Comparison of ENCODE assay signal across 15 cellular contexts in the genomic region with DNA sequence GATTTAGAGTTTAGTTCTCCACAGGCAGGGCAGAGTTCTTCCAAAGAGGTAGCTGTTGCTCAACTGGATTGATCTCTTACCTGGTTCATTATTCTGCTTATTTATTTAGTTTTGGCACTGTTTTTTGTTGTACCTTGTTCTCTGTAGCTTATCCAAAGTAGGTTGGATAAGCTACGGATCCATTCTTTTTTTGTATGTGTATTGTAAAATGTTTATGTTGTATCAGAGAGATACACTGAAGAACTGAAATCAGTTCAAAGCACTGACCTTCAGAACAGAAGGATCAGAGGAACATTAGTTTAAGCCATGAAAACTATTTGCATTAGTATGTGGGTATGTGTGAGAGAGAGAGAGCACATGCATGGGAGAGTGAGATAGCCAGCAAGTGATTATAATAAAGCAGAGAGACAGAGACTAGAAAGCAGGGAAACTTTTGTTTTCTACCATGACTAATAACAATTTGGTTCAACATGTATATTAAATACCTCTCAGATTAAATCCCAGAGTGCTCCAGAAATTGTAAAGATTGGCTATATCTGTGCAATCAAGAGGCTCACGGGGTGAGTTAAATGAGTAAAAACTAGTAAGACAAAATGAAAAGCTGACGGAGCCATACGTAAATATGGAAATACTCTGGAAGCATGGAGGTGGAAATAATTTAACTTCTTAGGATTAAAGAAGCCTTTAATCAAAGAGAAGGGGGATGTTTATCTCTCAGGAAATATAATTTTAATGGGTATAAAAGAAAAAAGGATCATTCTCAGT. TPM values are rescaled to one million over a fixed set of nuclear protein-coding genes. Genes with fewer than 3 reads are reported as not detected.
DNase-seq lines count a peak whose midpoint lies in the region; ATAC-seq and TF ChIP-seq lines count a peak whose summit lies in the region.
"Had no signal": no experiment of that assay in that cellular context is flagged by ENCODE, and none has a peak within 500 bp of the region (broad histone marks: within the 10 kb centered on the region; RNA-seq: fewer than 3 reads in every experiment).

No MANE protein-coding gene starts in this region.

- H3K9me3 Mint-ChIP-seq in WTC11 (no peaks in the 10 kb centered on the region), memory B cell (no peaks in the 10 kb centered on the region)
- H3K9me3 Mint-ChIP-seq: neural progenitor cell had no signal

- H3K9me3 ChIP-seq in cardiac muscle cell (ENCODE audit: low read depth), result no peaks in the 10 kb centered on the region
- H3K9me3 ChIP-seq in thyroid gland, result no peaks in the 10 kb centered on the region
- H3K9me3 ChIP-seq: uterus had no signal

- H3K36me3 Mint-ChIP-seq in WTC11 (peaks cover 7% of the 10 kb centered on the region), memory B cell (peaks cover 14% of the 10 kb centered on the region)

- 81 to 82% methylated on average over 4 of the region's 4 CpGs for WGBS in thyroid gland, 2 donors

- H3K4me3 ChIP-seq in cardiac muscle cell, result no peak overlapping the region
- no peak overlapping the region for H3K4me3 ChIP-seq in thyroid gland (replicated peaks in 1 of 3)
- H3K4me3 ChIP-seq: neural progenitor cell, uterus had no signal

- H3K4me1 ChIP-seq in cardiac muscle cell (ENCODE audit: low read depth) (peaks cover 23% of the 10 kb centered on the region), thyroid gland (peaks cover 36 to 42% of the 10 kb centered on the region in 2 donors)
- H3K4me1 ChIP-seq: neural progenitor cell, uterus had no signal

- H3K4me1 Mint-ChIP-seq in WTC11 (peaks cover 31% of the 10 kb centered on the region), memory B cell (peaks cover 20% of the 10 kb centered on the region)

- H3K27me3 ChIP-seq in cardiac muscle cell (no peaks in the 10 kb centered on the region), thyroid gland (no peaks in the 10 kb centered on the region)
- H3K27me3 ChIP-seq: neural progenitor cell, uterus had no signal

- intact Hi-C loops in left cardiac atrium (cut with DNase I), result no loop called here
- intact Hi-C loops in thyroid gland (cut with DNase I), result no loop called here
- intact Hi-C loops in left colon (cut with DNase I, micrococcal nuclease), result no loop called here

- TF ChIP-seq CTCF in cardiac muscle cell (IDR thresholded peaks at IDR 0.05; ENCODE audit: low read depth, low read length) (no peak), WTC11 (IDR thresholded peaks at IDR 0.05) (no peak), thyroid gland (IDR thresholded peaks at IDR 0.05) (no peak)

- H3K36me3 ChIP-seq in cardiac muscle cell (peaks cover 1% of the 10 kb centered on the region), thyroid gland (peaks cover 0 to 4% of the 10 kb centered on the region in 2 donors)
- H3K36me3 ChIP-seq: uterus had no signal

- ATAC-seq in left cardiac atrium (no peak), WTC11 (no peak), memory B cell (ENCODE audit: low read depth) (no peak), GM18868 (IDR thresholded peaks at IDR 0.05; ENCODE audit: unreplicated experiment) (no peak), left colon (no peak), HG03571 (IDR thresholded peaks at IDR 0.05; ENCODE audit: unreplicated experiment) (no peak)

- POLR2A ChIA-PET in WTC11 (lab: Charles Lee), result interaction anchor here (0.6 kb wide), 2 partner anchors 16 to 385 kb away, joined by 3 read pairs; no protein-coding TSS in a partner anchor

- DNase-seq in cardiac muscle cell (ENCODE audit: low read depth in 1 of 2, low spot score in 1 of 2), result no peak
- DNase-seq in left cardiac atrium, result no peak
- DNase-seq in WTC11 (ENCODE audit: low spot score), result no peak
- DNase-seq in memory B cell (ENCODE audit: low spot score in 2 of 2), result no peak
- no peak for DNase-seq in thyroid gland
- DNase-seq in left colon, result no peak
- DNase-seq: DMS79 treated with DMSO at 0.1 percent for 48 hours; effector CD4-positive, alpha-beta T cell; NCI-H1436 treated with DMSO at 0.1 percent for 48 hours; NCI-H510A treated with DMSO at 0.1 percent for 48 hours; SIG-M5; uterus had no signal

- H3K27ac Mint-ChIP-seq in WTC11 (peak overlapping the region; percentile 90), memory B cell (peak overlapping the region; percentile 55)
- H3K27ac Mint-ChIP-seq: neural progenitor cell had no signal

- CTCF ChIA-PET in WTC11 (lab: Charles Lee), result interaction anchor here (1.2 to 8.3 kb wide), 2 partner anchors 91 to 120 kb away, joined by 3 to 62 read pairs; no protein-coding TSS in a partner anchor

- H3K27me3 Mint-ChIP-seq in WTC11 (ENCODE audit: low read depth) (no peaks in the 10 kb centered on the region), memory B cell (no peaks in the 10 kb centered on the region)

- H3K27ac ChIP-seq in cardiac muscle cell (peak overlapping the region; percentile 69), thyroid gland (peak overlapping the region in 2 of 3 donors; percentile 19 to 28)
- H3K27ac ChIP-seq: neural progenitor cell, uterus had no signal

- H3K4me3 Mint-ChIP-seq in WTC11, result no peak overlapping the region
- H3K4me3 Mint-ChIP-seq in memory B cell, result peak overlapping the region; percentile 43
- H3K4me3 Mint-ChIP-seq: neural progenitor cell had no signal

- no peak for TF ChIP-seq POLR2A in thyroid gland (IDR thresholded peaks at IDR 0.05)

TF ChIP-seq in WTC11, 78 proteins besides CTCF, POLR2A, EP300 and RAD21:
- TF ChIP-seq JUN (CRISPR knock-in tag; IDR thresholded peaks at IDR 0.05), result no peak
- no peak for TF ChIP-seq SMAD4 (CRISPR knock-in tag; IDR thresholded peaks at IDR 0.05)
- no peak for TF ChIP-seq TP53 (CRISPR knock-in tag; IDR thresholded peaks at IDR 0.05)
- no peak for TF ChIP-seq GTF2I (CRISPR knock-in tag; conservative IDR thresholded peaks at IDR 0.05)
- TF ChIP-seq SMAD3 (CRISPR knock-in tag; IDR thresholded peaks at IDR 0.05; ENCODE audit: borderline replicate concordance), result no peak
- TF ChIP-seq MXD4 (CRISPR knock-in tag; IDR thresholded peaks at IDR 0.05; ENCODE audit: borderline replicate concordance), result no peak
- TF ChIP-seq PRRX2 (CRISPR knock-in tag; IDR thresholded peaks at IDR 0.05), result no peak
- TF ChIP-seq, protein P1, sequence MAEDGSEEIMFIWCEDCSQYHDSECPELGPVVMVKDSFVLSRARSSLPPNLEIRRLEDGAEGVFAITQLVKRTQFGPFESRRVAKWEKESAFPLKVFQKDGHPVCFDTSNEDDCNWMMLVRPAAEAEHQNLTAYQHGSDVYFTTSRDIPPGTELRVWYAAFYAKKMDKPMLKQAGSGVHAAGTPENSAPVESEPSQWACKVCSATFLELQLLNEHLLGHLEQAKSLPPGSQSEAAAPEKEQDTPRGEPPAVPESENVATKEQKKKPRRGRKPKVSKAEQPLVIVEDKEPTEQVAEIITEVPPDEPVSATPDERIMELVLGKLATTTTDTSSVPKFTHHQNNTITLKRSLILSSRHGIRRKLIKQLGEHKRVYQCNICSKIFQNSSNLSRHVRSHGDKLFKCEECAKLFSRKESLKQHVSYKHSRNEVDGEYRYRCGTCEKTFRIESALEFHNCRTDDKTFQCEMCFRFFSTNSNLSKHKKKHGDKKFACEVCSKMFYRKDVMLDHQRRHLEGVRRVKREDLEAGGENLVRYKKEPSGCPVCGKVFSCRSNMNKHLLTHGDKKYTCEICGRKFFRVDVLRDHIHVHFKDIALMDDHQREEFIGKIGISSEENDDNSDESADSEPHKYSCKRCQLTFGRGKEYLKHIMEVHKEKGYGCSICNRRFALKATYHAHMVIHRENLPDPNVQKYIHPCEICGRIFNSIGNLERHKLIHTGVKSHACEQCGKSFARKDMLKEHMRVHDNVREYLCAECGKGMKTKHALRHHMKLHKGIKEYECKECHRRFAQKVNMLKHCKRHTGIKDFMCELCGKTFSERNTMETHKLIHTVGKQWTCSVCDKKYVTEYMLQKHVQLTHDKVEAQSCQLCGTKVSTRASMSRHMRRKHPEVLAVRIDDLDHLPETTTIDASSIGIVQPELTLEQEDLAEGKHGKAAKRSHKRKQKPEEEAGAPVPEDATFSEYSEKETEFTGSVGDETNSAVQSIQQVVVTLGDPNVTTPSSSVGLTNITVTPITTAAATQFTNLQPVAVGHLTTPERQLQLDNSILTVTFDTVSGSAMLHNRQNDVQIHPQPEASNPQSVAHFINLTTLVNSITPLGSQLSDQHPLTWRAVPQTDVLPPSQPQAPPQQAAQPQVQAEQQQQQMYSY (CRISPR knock-in tag; IDR thresholded peaks at IDR 0.05), result no peak
- no peak for TF ChIP-seq IRF2 (CRISPR knock-in tag; IDR thresholded peaks at IDR 0.05; ENCODE audit: borderline replicate concordance, low read depth)
- no peak for TF ChIP-seq JAZF1 (CRISPR knock-in tag; IDR thresholded peaks at IDR 0.05)
TF ChIP-seq in WTC11: peak in this region for 0.

RNA-seq across cellular contexts. Expression of a gene that starts 40.2 kb away (rescaled TPM):
- total RNA-seq in cardiac muscle cell (31.0 and 39.2 TPM in 2 replicates), left cardiac atrium (10 to 100 TPM; 38.8 to 45.6 TPM), WTC11 (2021) (35.8 to 43.4 TPM (median 36.4 TPM) in 3 replicates), thyroid gland (100 to 1,000 TPM in 1 of 4 donors, 10 to 100 TPM in 3; 67.5 to 120 (median 75.5) TPM), left colon (10 to 100 TPM; 69.6 to 78.3 TPM)
- polyA plus RNA-seq in cardiac muscle cell, result 14.3 and 17.6 TPM in 2 replicates
